8 cellular contexts compared by ENCODE assay signal in the genomic region with DNA sequence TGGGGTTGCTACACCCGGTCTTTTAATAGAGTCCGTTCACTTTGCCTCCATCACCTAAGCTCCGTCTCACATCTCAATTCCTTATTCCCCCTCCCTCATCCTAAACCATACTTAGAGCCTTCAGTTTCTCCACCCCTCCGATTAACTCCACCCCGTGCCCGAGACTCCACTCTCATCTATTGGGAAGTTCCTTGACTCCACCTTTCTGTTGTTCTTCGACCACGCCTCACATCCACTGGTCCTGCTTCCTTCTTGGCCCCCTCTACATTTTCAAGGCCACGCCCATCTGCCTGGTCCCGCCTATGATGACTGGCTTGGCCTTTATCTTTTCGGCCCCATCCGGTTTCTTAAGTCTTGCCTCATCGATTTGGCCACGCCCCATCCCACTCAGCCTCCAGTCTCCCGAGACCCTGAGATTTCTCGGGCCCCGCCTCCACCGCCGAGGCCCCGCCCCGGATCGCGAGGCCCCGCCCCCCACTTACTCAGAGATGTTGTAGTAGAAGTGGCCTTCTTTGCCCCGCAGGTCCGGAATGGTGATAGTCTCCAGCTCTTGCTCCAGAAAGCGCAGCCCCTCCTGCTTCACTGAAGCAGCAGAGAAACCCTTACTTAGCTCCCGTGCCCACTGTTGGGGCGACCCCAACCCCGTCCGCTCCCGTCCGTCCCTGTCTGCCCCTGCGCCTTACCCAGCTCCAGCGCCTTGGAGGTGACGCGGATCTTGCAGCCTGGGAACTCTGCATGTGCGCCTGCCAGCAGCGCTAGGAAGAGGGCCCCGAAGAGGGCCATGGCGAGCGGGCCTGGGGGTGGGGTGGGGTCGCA. TPM values are rescaled to one million over a fixed set of nuclear protein-coding genes. Genes with fewer than 3 reads are reported as not detected.
DNase-seq lines count a peak whose midpoint lies in the region; ATAC-seq and TF ChIP-seq lines count a peak whose summit lies in the region.

No MANE protein-coding gene starts in this region.

- no peaks in the 10 kb centered on the region; the same call in 1 of the 2 replicates for H4K20me1 ChIP-seq in IMR-90 (ENCODE audit: insufficient read depth, low read length)
- H4K20me1 ChIP-seq in SU-DHL-6 (ENCODE audit: low read depth, low read length) = no peaks in the 10 kb centered on the region

- in situ Hi-C loops in IMR-90 (cut with MboI; ENCODE audit: low sequenced_read_pairs) = loop anchor here (25.0 kb wide), 1 partner anchor 574 kb away; a partner anchor contains a TSS
- in situ Hi-C loops in transverse colon (cut with MboI; ENCODE audit: low pct_ligation_motif_present in 1 of 4, low pct_unique_long_range_greater_than_20kb in 1 of 4, low sequenced_read_pairs in 3 of 4) = no loop called here

- peak overlapping the region; percentile 39; the same call in 1 of the 2 replicates for H3K18ac ChIP-seq in IMR-90 (ENCODE audit: low read depth, low read length)

- peak overlapping the region; percentile 68; the same call in 1 of the 2 replicates for H3K23ac ChIP-seq in IMR-90 (ENCODE audit: low read depth, low read length)

- POLR2A ChIA-PET in IMR-90 (lab: Charles Lee; ENCODE audit: unreplicated experiment) = no interaction called here

- peak; percentile 92 for DNase-seq in DMS53 (lab: John Stamatoyannopoulos, UW)
- DNase-seq in IMR-90 = peak; percentile 100
- DNase-seq in activated naive CD8-positive, alpha-beta T cell treated with anti-CD3 and anti-CD28 coated beads, Interleukin-2, amount 50 U/mL, for 16 hours (ENCODE audit: low read depth, low spot score) = peak; percentile 95
- DNase-seq in heart right ventricle = peak; percentile 95 to 97
- peak; percentile 93 for DNase-seq in pons (ENCODE audit: low spot score)
- DNase-seq in transverse colon = peak; percentile 97

- peak overlapping the region; percentile 87 for H2AFZ ChIP-seq in IMR-90 (replicated peaks; ENCODE audit: low read length, poor library complexity)
- H2AFZ ChIP-seq in SU-DHL-6 (ENCODE audit: low read depth, low read length, severe bottlenecking) = peak overlapping the region; percentile 83

- WGBS in IMR-90 (ENCODE audit: extremely low coverage in 2 of 2, insufficient read length in 1 of 2), 2 experiments = 11 to 100% methylated on average over 1 to 8 of the region's 43 CpGs
- 4% methylated on average over 43 of the region's 43 CpGs for WGBS in heart right ventricle, 2 donors
- 2 to 7% methylated on average over 14 to 39 of the region's 43 CpGs for WGBS in transverse colon (ENCODE audit: low coverage in 1 of 2), 2 donors

- H3K9me3 ChIP-seq in IMR-90 (ENCODE audit: control insufficient read depth, insufficient read depth, low read length) = no peaks in the 10 kb centered on the region
- H3K9me3 ChIP-seq in SU-DHL-6 (ENCODE audit: insufficient read depth, low read length) = no peaks in the 10 kb centered on the region
- no peaks in the 10 kb centered on the region for H3K9me3 ChIP-seq in heart right ventricle
- no peaks in the 10 kb centered on the region for H3K9me3 ChIP-seq in transverse colon

- intact Hi-C loops in IMR-90 (cut with micrococcal nuclease) (loop anchor here (1.0 kb wide), 1 partner anchor 24 kb away; no protein-coding TSS in a partner anchor), heart right ventricle (cut with DNase I) (loop anchor here in 2 of 10 donors (2.0 kb wide), 2 partner anchors 20 to 24 kb away; a partner anchor contains a TSS), transverse colon (cut with DNase I; ENCODE audit: low total_unique reads) (no loop called here)

- peaks cover 20% of the 10 kb centered on the region for H3K9me1 ChIP-seq in IMR-90 (ENCODE audit: insufficient read depth, low read length)

- peaks cover 5 to 26% of the 10 kb centered on the region in 2 experiments; a peak in 3 of 4 replicates for H3K79me1 ChIP-seq in IMR-90 (ENCODE audit: low read depth in 1 of 2, low read length in 2 of 2)

- peak overlapping the region; percentile 43; the same call in 1 of the 2 replicates for H4K91ac ChIP-seq in IMR-90 (ENCODE audit: insufficient read depth, low read depth, low read length)

- 0 out of 2 replicates have a peak overlapping the region, but pooled peaks have one; percentile 38 for H2BK20ac ChIP-seq in IMR-90 (ENCODE audit: low read depth, low read length)

- peak overlapping the region; percentile 82 for H3K4ac ChIP-seq in IMR-90 (ENCODE audit: low read depth, low read length)

- dilution Hi-C loops in IMR-90 (cut with HindIII; ENCODE audit: low sequenced_read_pairs, unreplicated experiment) = no loop called here

- TF ChIP-seq RAD21 in IMR-90 (IDR thresholded peaks at IDR 0.05; ENCODE audit: low read length) = no peak

- TF ChIP-seq CTCF in IMR-90 (conservative IDR thresholded peaks at IDR 0.05; ENCODE audit: low read depth, low read length) = no peak
- TF ChIP-seq CTCF in SU-DHL-6 (IDR thresholded peaks at IDR 0.05; ENCODE audit: insufficient read depth, low read length, poor library complexity, severe bottlenecking) = no peak
- no peak for TF ChIP-seq CTCF in heart right ventricle (IDR thresholded peaks at IDR 0.05)
- no peak for TF ChIP-seq CTCF in transverse colon (IDR thresholded peaks at IDR 0.05)

- H3K4me3 ChIP-seq in IMR-90 (ENCODE audit: insufficient read depth, low read depth, low read length) (peak overlapping the region; percentile 43), SU-DHL-6 (ENCODE audit: insufficient read depth, low read length, poor library complexity, severe bottlenecking) (peak overlapping the region; percentile 22), heart right ventricle (peak overlapping the region; percentile 33 to 64 (median 58)), transverse colon (peak overlapping the region; percentile 30 to 61 (median 44))

- peak overlapping the region; percentile 58 for H3K9ac ChIP-seq in IMR-90 (ENCODE audit: low read depth, low read length)
- no peak overlapping the region for H3K9ac ChIP-seq in SU-DHL-6 (ENCODE audit: low read length)

- peak; percentile 85 for ATAC-seq in GM21529 (IDR thresholded peaks at IDR 0.05; ENCODE audit: unreplicated experiment)
- ATAC-seq in IMR-90 (ENCODE audit: low read depth) = peak; percentile 93
- ATAC-seq in heart right ventricle = peak; percentile 87 to 95 (median 91)

- CTCF ChIA-PET in IMR-90 (lab: Yijun Ruan, JAX) = interaction anchor here (1.3 kb wide), 1 partner anchor 21 kb away, joined by 8 read pairs; no protein-coding TSS in a partner anchor

- H3K27me3 ChIP-seq in IMR-90 (ENCODE audit: control insufficient read depth, insufficient read depth, low read length) (no peaks in the 10 kb centered on the region), SU-DHL-6 (ENCODE audit: low read length) (no peaks in the 10 kb centered on the region), heart right ventricle (peaks cover 0 to 11% (median 0%) of the 10 kb centered on the region in 7 donors), transverse colon (no peaks in the 10 kb centered on the region)

- no TSS peak for BruUV-seq in IMR-90 (replicated peaks; lab: Mats Ljungman, UMichigan)

- H2AK5ac ChIP-seq in IMR-90 (ENCODE audit: low read depth, low read length) = peak overlapping the region; percentile 81

- no peak overlapping the region for H3K56ac ChIP-seq in IMR-90 (ENCODE audit: extremely low read depth, insufficient read depth, low read length)

- H2BK15ac ChIP-seq in IMR-90 (ENCODE audit: low read depth, low read length) = no peak overlapping the region

- H3K36me3 ChIP-seq in IMR-90 (ENCODE audit: control insufficient read depth, insufficient read depth, low read length) = peaks cover 23% of the 10 kb centered on the region; the same call in 1 of the 2 replicates
- no peaks in the 10 kb centered on the region for H3K36me3 ChIP-seq in SU-DHL-6 (ENCODE audit: low read length)
- H3K36me3 ChIP-seq in heart right ventricle = peaks cover 0 to 38% (median 0%) of the 10 kb centered on the region in 9 donors
- H3K36me3 ChIP-seq in transverse colon = no peaks in the 10 kb centered on the region

- H3K27ac ChIP-seq in IMR-90 (ENCODE audit: insufficient read depth, low read length) (peak overlapping the region; percentile 69), SU-DHL-6 (ENCODE audit: low read depth, low read length) (no peak overlapping the region), heart right ventricle (peak overlapping the region; percentile 19 to 84 (median 80)), transverse colon (peak overlapping the region; percentile 82 to 95 (median 89))

- no peak overlapping the region; the same call in 1 of the 2 replicates for H2BK120ac ChIP-seq in IMR-90 (ENCODE audit: low read depth, low read length)

- no peaks in the 10 kb centered on the region for H3F3A ChIP-seq in SU-DHL-6 (ENCODE audit: insufficient read depth)

- H3K79me2 ChIP-seq in SU-DHL-6 (ENCODE audit: insufficient read depth, low read length) = no peaks in the 10 kb centered on the region

- TF ChIP-seq POLR2A in IMR-90 (IDR thresholded peaks at IDR 0.05; ENCODE audit: low read depth, low read length) (no peak), transverse colon (IDR thresholded peaks at IDR 0.05) (peak; percentile 63)

- H3K14ac ChIP-seq in IMR-90 (replicated peaks; ENCODE audit: low read depth, low read length) = peak overlapping the region; percentile 89

- peak overlapping the region; percentile 89 for H2AK9ac ChIP-seq in IMR-90 (replicated peaks; ENCODE audit: low read depth, low read length, poor library complexity)

- H3K9me2 ChIP-seq in SU-DHL-6 (replicated peaks; ENCODE audit: insufficient read depth, low read length) = no peaks in the 10 kb centered on the region

- peak overlapping the region; percentile 42 for H4K5ac ChIP-seq in IMR-90 (ENCODE audit: low read depth, low read length)

- H3K4me1 ChIP-seq in IMR-90 (ENCODE audit: control insufficient read depth, insufficient read depth, low read length) (peaks cover 16% of the 10 kb centered on the region), heart right ventricle (peaks cover 6 to 59% (median 27%) of the 10 kb centered on the region in 9 donors), transverse colon (peaks cover 8 to 44% (median 16%) of the 10 kb centered on the region in 4 donors)

- H4K8ac ChIP-seq in IMR-90 (ENCODE audit: low read depth in 2 of 2, low read length in 2 of 2) = peak overlapping the region; percentile 65 to 85; a peak in 3 of 4 replicates

- TF ChIP-seq EP300 in transverse colon (IDR thresholded peaks at IDR 0.05; ENCODE audit: low read depth) = no peak

- H2BK5ac ChIP-seq in IMR-90 (ENCODE audit: low read depth, low read length, poor library complexity, severe bottlenecking) = peak overlapping the region; percentile 69

- H3K4me2 ChIP-seq in IMR-90 (ENCODE audit: low read depth, low read length) = peak overlapping the region; percentile 88
- H3K4me2 ChIP-seq in SU-DHL-6 (ENCODE audit: low read depth, low read length, poor library complexity, severe bottlenecking) = peak overlapping the region; percentile 41

RNA-seq across cellular contexts. Expression of a gene that starts 1.1 kb away (rescaled TPM):
- 5.0 and 5.4 TPM in 2 replicates for total RNA-seq in IMR-90 (2012; rRNA removed)
- polyA plus RNA-seq in IMR-90 (2012; rRNA removed) = 53.5 and 55.8 TPM in 2 replicates
- polyA plus RNA-seq in IMR-90 (2012; cell fraction: cytosol; rRNA removed) = 68.7 and 135 TPM in 2 replicates
- 46.1 and 62.0 TPM in 2 replicates for polyA plus RNA-seq in IMR-90 (2012; cell fraction: nucleus; rRNA removed; ENCODE audit: low replicate concordance)
- 100 to 1,000 TPM in 2 of 10 donors, 10 to 100 TPM in 8; 10.7 to 230 (median 32.7) TPM for total RNA-seq in heart right ventricle
- polyA plus RNA-seq in heart right ventricle = 10 to 100 TPM; 39.2 to 55.8 TPM
- 10 to 100 TPM; 17.7 to 79.9 (median 59.9) TPM for total RNA-seq in transverse colon

RNA-seq across cellular contexts. Expression of a gene that starts 19.7 kb away (rescaled TPM):
- total RNA-seq in IMR-90 (2012; rRNA removed) (19.0 and 30.3 TPM in 2 replicates), heart right ventricle (100 to 1,000 TPM in 8 of 10 donors, 10 to 100 TPM in 2; 75.1 to 173 (median 112) TPM), transverse colon (100 to 1,000 TPM; 197 to 971 (median 466) TPM)
- polyA plus RNA-seq in IMR-90 (2012; rRNA removed) (290 and 312 TPM in 2 replicates), heart right ventricle (10 to 100 TPM; 77.4 to 98.7 TPM)
- 132 and 313 TPM in 2 replicates for polyA plus RNA-seq in IMR-90 (2012; cell fraction: cytosol; rRNA removed)
- 979 and 1,055 TPM in 2 replicates for polyA plus RNA-seq in IMR-90 (2012; cell fraction: nucleus; rRNA removed; ENCODE audit: low replicate concordance)

RNA-seq across cellular contexts. Expression of a gene that starts 19.9 kb away (rescaled TPM):
- 0.56 and 1.1 TPM in 2 replicates for total RNA-seq in IMR-90 (2012; rRNA removed)
- polyA plus RNA-seq in IMR-90 (2012; rRNA removed) = 2.0 and 2.5 TPM in 2 replicates
- polyA plus RNA-seq in IMR-90 (2012; cell fraction: cytosol; rRNA removed) = 1.2 and 3.0 TPM in 2 replicates
- 9.3 and 17.2 TPM in 2 replicates for polyA plus RNA-seq in IMR-90 (2012; cell fraction: nucleus; rRNA removed; ENCODE audit: low replicate concordance)
- total RNA-seq in heart right ventricle = 10 to 100 TPM in 1 of 10 donors, 1 to 10 TPM in 9; 6.2 to 11.1 (median 8.3) TPM
- polyA plus RNA-seq in heart right ventricle = 1 to 10 TPM; 3.3 to 7.2 TPM
- 10 to 100 TPM; 14.7 to 30.4 (median 18.1) TPM for total RNA-seq in transverse colon

RNA-seq across cellular contexts. Expression of a gene that starts 23.5 kb away (rescaled TPM):
- total RNA-seq in IMR-90 (2012; rRNA removed) (0.18 TPM in 1 of 2 replicates, not detected in the other), heart right ventricle (1 to 10 TPM; 1.0 to 3.1 (median 2.0) TPM), transverse colon (100 to 1,000 TPM in 1 of 4 donors, 1 to 10 TPM in 3; 3.7 to 103 (median 6.0) TPM)
- polyA plus RNA-seq in IMR-90 (2012; rRNA removed) (0.36 and 1.0 TPM in 2 replicates), heart right ventricle (1 to 10 TPM in 1 of 2 donors, under 1 TPM in 1; 0.65 to 4.3 TPM)
- 0.19 and 0.57 TPM in 2 replicates for polyA plus RNA-seq in IMR-90 (2012; cell fraction: cytosol; rRNA removed)
- 2.2 and 4.8 TPM in 2 replicates for polyA plus RNA-seq in IMR-90 (2012; cell fraction: nucleus; rRNA removed; ENCODE audit: low replicate concordance)

RNA-seq across cellular contexts. Expression of a gene that starts 23.6 kb away (rescaled TPM):
- total RNA-seq in IMR-90 (2012; rRNA removed) (5.4 and 6.1 TPM in 2 replicates), heart right ventricle (10 to 100 TPM; 23.6 to 33.1 (median 27.4) TPM), transverse colon (10 to 100 TPM; 23.5 to 52.0 (median 32.0) TPM)
- polyA plus RNA-seq in IMR-90 (2012; rRNA removed) (17.8 and 18.3 TPM in 2 replicates), heart right ventricle (10 to 100 TPM; 20.8 to 28.8 TPM)
- 16.0 and 23.4 TPM in 2 replicates for polyA plus RNA-seq in IMR-90 (2012; cell fraction: cytosol; rRNA removed)
- polyA plus RNA-seq in IMR-90 (2012; cell fraction: nucleus; rRNA removed; ENCODE audit: low replicate concordance) = 23.7 and 43.7 TPM in 2 replicates
